Comparison of ENCODE assay signal across 1 cellular context in genomic region chr12:94151577-94151976, GRCh38.
TF ChIP-seq lines count a peak whose summit lies in the region.

No MANE protein-coding gene starts in this region.

TF ChIP-seq in HepG2, 621 proteins besides CTCF, POLR2A, EP300 and RAD21 (continued from another document and continues in another):
- peak; percentile 81 for TF ChIP-seq FOXP4 (CRISPR knock-in tag; IDR thresholded peaks at IDR 0.05)
- TF ChIP-seq ZNF362 (CRISPR knock-in tag; IDR thresholded peaks at IDR 0.05; ENCODE audit: borderline replicate concordance): no peak
- TF ChIP-seq JUND (CRISPR knock-in tag; IDR thresholded peaks at IDR 0.05): no peak
- no peak for TF ChIP-seq HOXD1 (CRISPR knock-in tag; IDR thresholded peaks at IDR 0.05)
- TF ChIP-seq SNAPC4 (CRISPR knock-in tag; IDR thresholded peaks at IDR 0.05): no peak
- TF ChIP-seq ZNF251 (CRISPR knock-in tag; IDR thresholded peaks at IDR 0.05): no peak
- 0 out of 2 replicates have a peak, but pooled peaks have one; percentile 38 for TF ChIP-seq DPF2 (CRISPR knock-in tag; IDR thresholded peaks at IDR 0.05; ENCODE audit: borderline replicate concordance, low read depth)
- TF ChIP-seq EZH2 (conservative IDR thresholded peaks at IDR 0.05; ENCODE audit: low read depth, low read length): no peak
- no peak for TF ChIP-seq ZC3H4 (CRISPR knock-in tag; IDR thresholded peaks at IDR 0.05; ENCODE audit: borderline replicate concordance)
- peak; percentile 58; the same call in 1 of the 2 replicates for TF ChIP-seq ZNF292 (CRISPR knock-in tag; IDR thresholded peaks at IDR 0.05; ENCODE audit: borderline replicate concordance, low read depth)
- TF ChIP-seq PRDM15 (CRISPR knock-in tag; IDR thresholded peaks at IDR 0.05): no peak
- no peak; the same call in 1 of the 2 replicates for TF ChIP-seq RBFOX2 (IDR thresholded peaks at IDR 0.05; ENCODE audit: low read depth, low read length)
- no peak for TF ChIP-seq ATF6 (CRISPR knock-in tag; conservative IDR thresholded peaks at IDR 0.05)
- TF ChIP-seq FUBP1 (CRISPR knock-in tag; IDR thresholded peaks at IDR 0.05; ENCODE audit: borderline replicate concordance): no peak
- no peak for TF ChIP-seq SSRP1 (CRISPR knock-in tag; IDR thresholded peaks at IDR 0.05)
- TF ChIP-seq BRD4 (CRISPR knock-in tag; IDR thresholded peaks at IDR 0.05): no peak
- TF ChIP-seq SCMH1 (CRISPR knock-in tag; IDR thresholded peaks at IDR 0.05; ENCODE audit: borderline replicate concordance): no peak
- TF ChIP-seq HNRNPUL1 (IDR thresholded peaks at IDR 0.05; ENCODE audit: low read depth, low read length): no peak
- TF ChIP-seq ZFP37 (CRISPR knock-in tag; IDR thresholded peaks at IDR 0.05; ENCODE audit: borderline replicate concordance): no peak
- peak; percentile 29; the same call in 1 of the 2 replicates for TF ChIP-seq ONECUT2 (CRISPR knock-in tag; IDR thresholded peaks at IDR 0.05)
- TF ChIP-seq KLF11 (CRISPR knock-in tag; IDR thresholded peaks at IDR 0.05): no peak
- no peak for TF ChIP-seq ZBTB20 (CRISPR knock-in tag; IDR thresholded peaks at IDR 0.05; ENCODE audit: borderline replicate concordance, low read depth)
- no peak for TF ChIP-seq ZNF543 (CRISPR knock-in tag; IDR thresholded peaks at IDR 0.05)
- no peak for TF ChIP-seq DNMT3B (CRISPR knock-in tag; conservative IDR thresholded peaks at IDR 0.05)
- TF ChIP-seq TEAD2 (CRISPR knock-in tag; IDR thresholded peaks at IDR 0.05): no peak
- TF ChIP-seq ADNP (CRISPR knock-in tag; IDR thresholded peaks at IDR 0.05): no peak
- no peak for TF ChIP-seq ELF4 (CRISPR knock-in tag; IDR thresholded peaks at IDR 0.05; ENCODE audit: borderline replicate concordance)
- peak; percentile 87 for TF ChIP-seq SALL1 (CRISPR knock-in tag; IDR thresholded peaks at IDR 0.05)
- TF ChIP-seq ZNF615 (CRISPR knock-in tag; IDR thresholded peaks at IDR 0.05; ENCODE audit: borderline replicate concordance): no peak
- peak; percentile 43 for TF ChIP-seq ELF3 (CRISPR knock-in tag; IDR thresholded peaks at IDR 0.05)
- TF ChIP-seq ZNF512B (CRISPR knock-in tag; IDR thresholded peaks at IDR 0.05; ENCODE audit: borderline replicate concordance): 0 out of 2 replicates have a peak, but pooled peaks have one; percentile 36
- TF ChIP-seq TBX3 (IDR thresholded peaks at IDR 0.05; ENCODE audit: borderline replicate concordance): no peak
- TF ChIP-seq ZNF883 (CRISPR knock-in tag; IDR thresholded peaks at IDR 0.05; ENCODE audit: not compliant biosample characterization): no peak
- no peak for TF ChIP-seq ZNF605 (CRISPR knock-in tag; IDR thresholded peaks at IDR 0.05)
- TF ChIP-seq SAFB2 (CRISPR knock-in tag; IDR thresholded peaks at IDR 0.05; ENCODE audit: borderline replicate concordance, low read depth): no peak
- no peak for TF ChIP-seq CBFB (CRISPR knock-in tag; IDR thresholded peaks at IDR 0.05)
- no peak for TF ChIP-seq MLXIP (CRISPR knock-in tag; IDR thresholded peaks at IDR 0.05; ENCODE audit: borderline replicate concordance)
